8 cellular contexts compared by ENCODE assay signal in the genomic region with DNA sequence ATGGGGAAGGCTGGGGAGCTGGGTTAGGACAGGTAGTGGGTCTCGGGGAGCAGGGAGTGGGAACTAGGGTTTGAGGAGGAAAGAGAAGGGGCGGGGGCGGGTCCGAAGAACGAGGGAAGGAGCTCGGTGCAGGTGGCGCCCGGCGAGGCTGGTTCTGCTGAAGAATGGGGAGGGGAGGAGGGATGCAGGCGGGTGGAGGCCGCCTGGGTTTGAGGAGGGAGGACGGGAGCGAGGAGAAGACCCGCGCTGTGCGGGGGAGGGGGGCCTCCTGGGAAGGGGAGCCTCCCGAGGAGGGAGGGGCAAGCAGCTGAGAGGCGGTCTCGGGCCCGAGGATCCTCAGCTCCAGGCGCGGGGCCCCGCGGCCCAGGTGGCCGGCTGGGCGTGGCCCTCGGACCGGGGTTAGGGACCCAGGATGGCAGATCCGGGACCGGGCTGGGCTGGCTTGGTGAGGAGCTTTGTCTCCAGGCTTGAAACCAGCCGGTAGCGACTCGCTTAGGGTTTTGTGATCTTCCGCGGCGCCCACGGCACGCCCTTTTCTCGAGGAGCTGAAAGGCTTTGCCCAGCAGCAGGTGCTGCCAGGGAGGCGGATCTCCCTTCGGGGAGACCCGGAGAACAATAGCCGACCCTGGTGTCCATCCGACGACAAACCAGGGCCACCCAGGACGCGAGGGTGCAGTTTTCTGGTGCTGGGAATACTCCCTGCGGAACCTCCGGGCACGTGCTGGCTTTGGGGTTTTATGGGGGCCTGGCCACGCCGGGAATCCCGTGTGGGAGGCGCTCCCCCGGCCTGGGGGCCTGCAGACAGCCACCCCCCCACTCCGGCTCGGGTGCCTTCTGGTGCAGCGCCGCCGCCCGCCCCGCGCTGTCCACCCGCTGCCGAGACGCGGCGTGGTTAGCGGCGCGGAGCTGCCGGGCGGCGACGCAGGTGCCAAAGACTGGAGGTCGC. TPM values are rescaled to one million over a fixed set of nuclear protein-coding genes. Genes with fewer than 3 reads are reported as not detected.
DNase-seq lines count a peak whose midpoint lies in the region; ATAC-seq and TF ChIP-seq lines count a peak whose summit lies in the region.

No MANE protein-coding gene starts in this region.

- TF ChIP-seq CTCF in tibial artery (IDR thresholded peaks at IDR 0.05) = no peak

- H3K4me1 ChIP-seq in iPS-18a (ENCODE audit: control insufficient read depth, low read depth, low read length) (peaks cover 6% of the 10 kb centered on the region), tibial artery (peaks cover 0 to 41% (median 35%) of the 10 kb centered on the region in 4 donors)

- H3K9me3 ChIP-seq in iPS-18a (ENCODE audit: control insufficient read depth, low read depth, low read length) (no peaks in the 10 kb centered on the region), tibial artery (no peaks in the 10 kb centered on the region)

- intact Hi-C loops in left ventricle myocardium superior (cut with micrococcal nuclease) = loop anchor here (5.0 kb wide), 1 partner anchor 78 kb away; no protein-coding TSS in a partner anchor
- intact Hi-C loops in Right ventricle myocardium inferior (cut with DNase I) = no loop called here
- intact Hi-C loops in tibial artery (cut with DNase I; ENCODE audit: low total_unique reads) = loop anchor here (5.0 kb wide), 1 partner anchor 93 kb away; no protein-coding TSS in a partner anchor

- H3K27ac ChIP-seq in iPS-18a (ENCODE audit: low read length) = no peak overlapping the region
- no peak overlapping the region for H3K27ac ChIP-seq in tibial artery

- H3K36me3 ChIP-seq in iPS-18a (ENCODE audit: control insufficient read depth, low read depth, low read length) (no peaks in the 10 kb centered on the region), tibial artery (no peaks in the 10 kb centered on the region)

- peak overlapping the region; percentile 18 for H3K9ac ChIP-seq in iPS-18a (ENCODE audit: low read length)

- peaks cover 87% of the 10 kb centered on the region for H3K27me3 ChIP-seq in iPS-18a (ENCODE audit: control insufficient read depth, insufficient read depth, low read length)
- peaks cover 7 to 72% of the 10 kb centered on the region in 2 donors for H3K27me3 ChIP-seq in tibial artery

- DNase-seq in left ventricle myocardium superior = peak; percentile 37
- no peak for DNase-seq in Right ventricle myocardium inferior (ENCODE audit: missing footprints)
- DNase-seq in activated CD4-positive, alpha-beta T cell treated with anti-CD3 and anti-CD28 coated beads, Interleukin-2, amount 50 U/mL, for 1 hour = peak; percentile 9
- no peak for DNase-seq in tibial artery
- DNase-seq in UCSD-AML1 (lab: John Stamatoyannopoulos, UW; ENCODE audit: unreplicated experiment) = no peak

- ATAC-seq in left ventricle myocardium superior = peak; percentile 14
- no peak for ATAC-seq in Right ventricle myocardium inferior
- ATAC-seq in GM21390 (IDR thresholded peaks at IDR 0.05; ENCODE audit: unreplicated experiment) = no peak
- ATAC-seq in GM21528 (IDR thresholded peaks at IDR 0.05; ENCODE audit: low FRiP score, unreplicated experiment) = no peak

- H3K4me3 ChIP-seq in iPS-18a (ENCODE audit: low read length) (peak overlapping the region; percentile 69), tibial artery (peak overlapping the region; percentile 12 to 45)

RNA-seq across cellular contexts. Expression of a gene that starts 1.4 kb away (rescaled TPM):
- total RNA-seq in left ventricle myocardium superior (not detected), Right ventricle myocardium inferior (not detected)

Comparison
In these comparisons a context has a peak if more than half of its experiments do, and no peak if none do; other contexts are left out.
1. DNase-seq: peak in left ventricle myocardium superior (single experiment) and activated CD4-positive, alpha-beta T cell treated with anti-CD3 and anti-CD28 coated beads, Interleukin-2, amount 50 U/mL, for 1 hour (single experiment); none in Right ventricle myocardium inferior (single experiment), tibial artery (0 of 2) and UCSD-AML1 (single experiment).